In genomic region chr19:52237771-52238400, GRCh38 we compare ENCODE assay signal across 9 cellular contexts. TPM values are rescaled to one million over a fixed set of nuclear protein-coding genes. Genes with fewer than 3 reads are reported as not detected.
DNase-seq lines count a peak whose midpoint lies in the region; ATAC-seq, FAIRE-seq and TF ChIP-seq lines count a peak whose summit lies in the region.
"Had no signal": no experiment of that assay in that cellular context is flagged by ENCODE, and none has a peak within 500 bp of the region (broad histone marks: within the 10 kb centered on the region; RNA-seq: fewer than 3 reads in every experiment).

No MANE protein-coding gene starts in this region.

- H3K27ac ChIP-seq in CD8-positive, alpha-beta T cell (ENCODE audit: low read depth, low read length), result no peak overlapping the region
- H3K27ac ChIP-seq in Peyer's patch, result no peak overlapping the region
- H3K27ac ChIP-seq in uterus, result no peak overlapping the region

- no peaks in the 10 kb centered on the region for H3K27me3 ChIP-seq in CD8-positive, alpha-beta T cell (ENCODE audit: insufficient read depth, low read length)
- H3K27me3 ChIP-seq in Peyer's patch (no peaks in the 10 kb centered on the region), uterus (no peaks in the 10 kb centered on the region)

- H3K4me1 Mint-ChIP-seq in CD8-positive, alpha-beta T cell (ENCODE audit: low read depth), result no peaks in the 10 kb centered on the region

- H3K9me3 ChIP-seq in CD8-positive, alpha-beta T cell (ENCODE audit: low read length), result no peaks in the 10 kb centered on the region
- H3K9me3 ChIP-seq in Peyer's patch (no peaks in the 10 kb centered on the region), uterus (no peaks in the 10 kb centered on the region)

- H3K4me3 ChIP-seq in CD8-positive, alpha-beta T cell (ENCODE audit: low read depth, low read length), result no peak overlapping the region
- no peak overlapping the region for H3K4me3 ChIP-seq in Peyer's patch
- H3K4me3 ChIP-seq in uterus, result no peak overlapping the region

- H3K36me3 ChIP-seq in CD8-positive, alpha-beta T cell (ENCODE audit: insufficient read depth, low read length), result no peaks in the 10 kb centered on the region
- H3K36me3 ChIP-seq in Peyer's patch, result no peaks in the 10 kb centered on the region
- H3K36me3 ChIP-seq in uterus, result no peaks in the 10 kb centered on the region

- ATAC-seq in CD8-positive, alpha-beta T cell, result peak; percentile 88
- ATAC-seq in HG03521 (IDR thresholded peaks at IDR 0.05; ENCODE audit: unreplicated experiment), result no peak

- FAIRE-seq in frontal cortex (lab: Jason Lieb, UNC), result peak; percentile 59

- peak; percentile 99 for TF ChIP-seq CTCF in CD8-positive, alpha-beta T cell (IDR thresholded peaks at IDR 0.05)
- TF ChIP-seq CTCF in Peyer's patch (IDR thresholded peaks at IDR 0.05), result peak; percentile 80 to 89 (median 82)
- peak; percentile 78 to 88 (median 82) for TF ChIP-seq CTCF in uterus (IDR thresholded peaks at IDR 0.05)

- CTCF ChIA-PET in CD8-positive, alpha-beta T cell (lab: Charles Lee), result interaction anchor here (0.6 to 3.2 kb wide), 29 partner anchors 9 to 460 kb away, joined by 3 to 47 read pairs (median 4); partner anchors contain the start of genes PPP2R1A, ZNF432, ZNF616 and ZNF836

- H3K9me3 Mint-ChIP-seq in CD8-positive, alpha-beta T cell, result no peaks in the 10 kb centered on the region

- POLR2A ChIA-PET in CD8-positive, alpha-beta T cell (lab: Charles Lee), result interaction anchor here (0.9 to 1.1 kb wide), 2 partner anchors 9 to 100 kb away, joined by 3 to 5 read pairs; no protein-coding TSS in a partner anchor

- DNase-seq in CD8-positive, alpha-beta T cell, result peak; percentile 12 to 75 (median 51)
- DNase-seq in HK-2 (ENCODE audit: unreplicated experiment) (peak; percentile 48), Peyer's patch (peak in 2 of 3 donors; percentile 48 to 86), frontal cortex (ENCODE audit: low spot score in 2 of 2) (no peak), pons (ENCODE audit: low spot score) (peak; percentile 71), uterus (peak; percentile 56 to 68)
- DNase-seq in activated T-helper 9 cell treated with anti-CD3 and anti-CD28 coated beads, Interleukin-2, amount 50 U/mL, for 16 hours (ENCODE audit: low read depth), result peak; percentile 31

- intact Hi-C loops in CD8-positive, alpha-beta T cell (cut with DNase I, micrococcal nuclease), result loop anchor here (1.0 to 10.0 kb wide), 6 partner anchors 46 to 463 kb away; partner anchors contain the start of genes PPP2R1A (in 1 of the 2), ZNF614 (in 1 of the 2), ZNF616 (in 1 of the 2) and ZNF836 (in 1 of the 2)
- intact Hi-C loops in uterus (cut with DNase I; ENCODE audit: low total_unique reads), result no loop called here

- H3K36me3 Mint-ChIP-seq in CD8-positive, alpha-beta T cell, result no peaks in the 10 kb centered on the region

- no peaks in the 10 kb centered on the region for H3K27me3 Mint-ChIP-seq in CD8-positive, alpha-beta T cell (ENCODE audit: low read depth)

- no peak overlapping the region for H3K4me3 Mint-ChIP-seq in CD8-positive, alpha-beta T cell
- H3K4me3 Mint-ChIP-seq: T-helper 1 cell treated with Interleukin-12 subunit alpha and Interleukin-12 subunit beta and Interleukin-4 antibody, amounts not matched to agents 30 μg/mL and 1 μg/mL, for 36 hours had no signal

- TF ChIP-seq POLR2A in Peyer's patch (IDR thresholded peaks at IDR 0.05) (no peak), uterus (IDR thresholded peaks at IDR 0.05) (no peak)

- no peak overlapping the region for H3K27ac Mint-ChIP-seq in CD8-positive, alpha-beta T cell
- H3K27ac Mint-ChIP-seq: T-helper 1 cell treated with Interleukin-12 subunit alpha and Interleukin-12 subunit beta and Interleukin-4 antibody, amounts not matched to agents 30 μg/mL and 1 μg/mL, for 36 hours had no signal

- H3K4me1 ChIP-seq in CD8-positive, alpha-beta T cell (ENCODE audit: insufficient read depth, low read length), result no peaks in the 10 kb centered on the region
- no peaks in the 10 kb centered on the region for H3K4me1 ChIP-seq in Peyer's patch
- H3K4me1 ChIP-seq in uterus, result no peaks in the 10 kb centered on the region

RNA-seq across cellular contexts. Expression of gene ZNF766, which starts 31.5 kb away (rescaled TPM):
- total RNA-seq in CD8-positive, alpha-beta T cell, result 10 to 100 TPM; 50.8 to 52.6 TPM
- total RNA-seq in Peyer's patch (10 to 100 TPM in 1 of 4 donors, 1 to 10 TPM in 3; 4.0 to 15.7 (median 7.0) TPM), frontal cortex (19.2 TPM), uterus (10 to 100 TPM in 3 of 4 donors, 1 to 10 TPM in 1; 1.8 to 26.9 (median 20.1) TPM)

RNA-seq across cellular contexts. Expression of gene PPP2R1A, which starts 48.0 kb away (rescaled TPM):
- 100 to 1,000 TPM; 186 to 188 TPM for total RNA-seq in CD8-positive, alpha-beta T cell
- total RNA-seq in Peyer's patch (100 to 1,000 TPM; 198 to 284 (median 234) TPM), frontal cortex (159 TPM), uterus (100 to 1,000 TPM in 2 of 4 donors, 10 to 100 TPM in 2; 38.5 to 223 (median 134) TPM)

RNA-seq across cellular contexts. Expression of gene ZNF480, which starts 59.1 kb away (rescaled TPM):
- total RNA-seq in CD8-positive, alpha-beta T cell, result 1 to 10 TPM; 7.8 to 9.1 TPM
- total RNA-seq in Peyer's patch (10 to 100 TPM in 3 of 4 donors, 1 to 10 TPM in 1; 6.0 to 19.8 (median 12.5) TPM), frontal cortex (11.4 TPM), uterus (10 to 100 TPM in 2 of 4 donors, 1 to 10 TPM in 2; 2.4 to 16.4 (median 10.5) TPM)

Comparison
In these comparisons a context has a peak if more than half of its experiments do, and no peak if none do; other contexts are left out.
1. DNase-seq: peak in CD8-positive, alpha-beta T cell (7 of 7), HK-2 (single experiment), Peyer's patch (2 of 3), activated T-helper 9 cell treated with anti-CD3 and anti-CD28 coated beads, Interleukin-2, amount 50 U/mL, for 16 hours (single experiment), pons (single experiment) and uterus (2 of 2); none in frontal cortex (0 of 2).
2. Peak in every context shown above with its lines, with median percentiles within 50 percentile points of each other: CTCF ChIP-seq.